28 cellular contexts compared by ENCODE assay signal in genomic region chr14:84826349-84826748, GRCh38.
DNase-seq lines count a peak whose midpoint lies in the region; ATAC-seq, FAIRE-seq and TF ChIP-seq lines count a peak whose summit lies in the region.
"Had no signal": no experiment of that assay in that cellular context is flagged by ENCODE, and none has a peak within 500 bp of the region (broad histone marks: within the 10 kb centered on the region; RNA-seq: fewer than 3 reads in every experiment).

No MANE protein-coding gene starts in this region.

- CTCF ChIA-PET in PC-3 (lab: Charles Lee) = no interaction called here

- no peaks in the 10 kb centered on the region for H3K79me2 ChIP-seq in PC-3 (ENCODE audit: low read length)

- TF ChIP-seq POLR2A in adrenal gland (IDR thresholded peaks at IDR 0.05) = no peak

- intact Hi-C loops in PC-3 (cut with micrococcal nuclease) (no loop called here), adrenal gland (cut with DNase I) (no loop called here)

- H3K9ac ChIP-seq in PC-3 (ENCODE audit: low read length) = no peak overlapping the region
- H3K9ac ChIP-seq: BLaER1 treated with 17β-estradiol and CSF1 and Interleukin-3, amounts not matched to agents 10 nM and 100 nM had no signal

- no peak overlapping the region for H2AFZ ChIP-seq in PC-3 (ENCODE audit: low read length)

- no peak overlapping the region for H3K4me2 ChIP-seq in PC-3 (ENCODE audit: low read length)

- BruUV-seq in PC-3 (replicated peaks; lab: Mats Ljungman, UMichigan) = no TSS peak

- H4K20me1 ChIP-seq in PC-3 (ENCODE audit: low read length) = no peaks in the 10 kb centered on the region
- H4K20me1 ChIP-seq: BLaER1 treated with 17β-estradiol and CSF1 and Interleukin-3, amounts not matched to agents 10 nM and 100 nM had no signal

- POLR2A ChIA-PET in PC-3 (lab: Charles Lee; ENCODE audit: unreplicated experiment) = no interaction called here

- H3K9me2 ChIP-seq in PC-3 (replicated peaks; ENCODE audit: low read length) = no peaks in the 10 kb centered on the region

- no peak for ATAC-seq in PC-3
- ATAC-seq: Panc1, right lobe of liver had no signal

- H3F3A ChIP-seq in PC-3 (ENCODE audit: low read length, unreplicated experiment) = no peaks in the 10 kb centered on the region

- TF ChIP-seq CTCF in PC-3 (conservative IDR thresholded peaks at IDR 0.05; ENCODE audit: low read depth, low read length) (no peak), kidney epithelial cell (IDR thresholded peaks at IDR 0.05; ENCODE audit: insufficient read depth, low read length, poor library complexity, severe bottlenecking) (no peak), adrenal gland (IDR thresholded peaks at IDR 0.05) (no peak)

- peak; percentile 5 for FAIRE-seq in urothelium cell line (lab: Jason Lieb, UNC)
- FAIRE-seq: GM12891 had no signal

- H3K4me1 ChIP-seq in PC-3 (ENCODE audit: insufficient read depth, low read length) (peaks cover 8% of the 10 kb centered on the region), adrenal gland (replicated peaks in 1 of 2) (no peaks in the 10 kb centered on the region)
- H3K4me1 ChIP-seq: HAP-1, right lobe of liver, SJCRH30, tibial artery had no signal

- no peaks in the 10 kb centered on the region for H3K27me3 ChIP-seq in PC-3 (ENCODE audit: low read length)
- no peaks in the 10 kb centered on the region for H3K27me3 ChIP-seq in kidney epithelial cell (ENCODE audit: control insufficient read depth, insufficient read depth, low read length)
- no peaks in the 10 kb centered on the region for H3K27me3 ChIP-seq in adrenal gland
- H3K27me3 ChIP-seq: BLaER1 treated with 17β-estradiol and CSF1 and Interleukin-3, amounts not matched to agents 10 nM and 100 nM; right lobe of liver; SJCRH30; tibial artery had no signal

- H3K9me3 ChIP-seq in PC-3 (ENCODE audit: low read length) (no peaks in the 10 kb centered on the region), adrenal gland (replicated peaks in 1 of 3) (no peaks in the 10 kb centered on the region)
- H3K9me3 ChIP-seq: HAP-1, right lobe of liver, SJCRH30, tibial artery had no signal

- peak overlapping the region; percentile 24 for H3K27ac ChIP-seq in PC-3 (ENCODE audit: low read length)
- no peak overlapping the region for H3K27ac ChIP-seq in adrenal gland
- H3K27ac ChIP-seq: BLaER1 treated with 17β-estradiol and CSF1 and Interleukin-3, amounts not matched to agents 10 nM and 100 nM; right lobe of liver; SJCRH30; tibial artery; WERI-Rb-1 had no signal

- no peak overlapping the region for H3K4me3 ChIP-seq in PC-3 (ENCODE audit: low read length)
- no peak overlapping the region for H3K4me3 ChIP-seq in kidney epithelial cell (ENCODE audit: low read depth, low read length)
- no peak overlapping the region for H3K4me3 ChIP-seq in adrenal gland
- H3K4me3 ChIP-seq: BLaER1 treated with 17β-estradiol and CSF1 and Interleukin-3, amounts not matched to agents 10 nM and 100 nM; HAP-1; right lobe of liver; SJCRH30; tibial artery had no signal

- peak; percentile 50 for DNase-seq in PC-3
- peak; percentile 42 for DNase-seq in dermis blood vessel endothelial cell
- DNase-seq in kidney epithelial cell (ENCODE audit: low read depth) = peak; percentile 18
- no peak for DNase-seq in urothelium cell line (ENCODE audit: low spot score)
- no peak for DNase-seq in RKO (ENCODE audit: low spot score)
- no peak for DNase-seq in adrenal gland
- DNase-seq in germinal center (ENCODE audit: low spot score) = no peak
- DNase-seq: activated CD4-positive, alpha-beta T cell treated with anti-CD3 and anti-CD28 coated beads for 4 hours; activated effector memory CD4-positive, alpha-beta T cell treated with Interleukin-2 at 50 U/mL for 16 hours; activated naive CD8-positive, alpha-beta T cell treated with anti-CD3 and anti-CD28 coated beads for 36 hours; activated T-cell treated with anti-CD3 and anti-CD28 coated beads, Interleukin-2, amount 50 U/mL, for 1 hour; immature natural killer cell; midbrain; naive B cell; NCI-H1417 treated with DMSO at 0.1 percent for 48 hours; NCI-H2029 treated with DMSO at 0.1 percent for 48 hours; NCI-H69; right lobe of liver; SJCRH30; stimulated activated CD4-positive, alpha-beta T cell treated with anti-CD3 and anti-CD28 coated beads, Interleukin-12 subunit alpha, Interleukin-12 subunit beta, amount 100 ng/mL, for 4 hours; stimulated activated CD4-positive, alpha-beta T cell treated with anti-CD3 and anti-CD28 coated beads, Interleukin-2, amount 100 ng/mL, for 48 hours; T1000; tibial artery; WERI-Rb-1 had no signal

- WGBS in adrenal gland, 4 donors = 79 to 86% (median 82%) methylated on average over 5 of the region's 5 CpGs

- no peaks in the 10 kb centered on the region for H3K36me3 ChIP-seq in PC-3 (ENCODE audit: low read depth, low read length)
- H3K36me3 ChIP-seq in kidney epithelial cell (ENCODE audit: control insufficient read depth, insufficient read depth, low read length) = no peaks in the 10 kb centered on the region
- H3K36me3 ChIP-seq in adrenal gland (replicated peaks in 1 of 2) = no peaks in the 10 kb centered on the region
- H3K36me3 ChIP-seq: BLaER1 treated with 17β-estradiol and CSF1 and Interleukin-3, amounts not matched to agents 10 nM and 100 nM; HAP-1; right lobe of liver; SJCRH30; tibial artery; WERI-Rb-1 had no signal

Comparison
In these comparisons a context has a peak if more than half of its experiments do, and no peak if none do; other contexts are left out.
1. DNase-seq: peak in PC-3 (single experiment), dermis blood vessel endothelial cell (single experiment) and kidney epithelial cell (single experiment); none in urothelium cell line (single experiment), RKO (single experiment), adrenal gland (0 of 7) and germinal center (single experiment).